In genomic region chr3:31416980-31417379, GRCh38 we compare ENCODE assay signal across 30 cellular contexts.
"Had no signal": no experiment of that assay in that cellular context is flagged by ENCODE, and none has a peak within 500 bp of the region (broad histone marks: within the 10 kb centered on the region; RNA-seq: fewer than 3 reads in every experiment).

No MANE protein-coding gene starts in this region.

- H3K4me1 ChIP-seq: ascending aorta had no signal

- H3K36me3 ChIP-seq: ascending aorta, cardiac muscle cell had no signal

- H3K4me3 ChIP-seq: ascending aorta, cardiac muscle cell had no signal

- DNase-seq: activated B cell treated with CpG ODN at 0.5 μM for 24 hours; activated CD4-positive, alpha-beta memory T cell treated with anti-CD3 and anti-CD28 coated beads, Interleukin-2, amount 10 ng/mL, durations not matched to agents 7 days and 5 days; activated CD4-positive, alpha-beta T cell treated with anti-CD3 and anti-CD28 coated beads for 48 hours; activated CD4-positive, alpha-beta T cell treated with anti-CD3 and anti-CD28 coated beads, Interleukin-2, amount 10 ng/mL, durations not matched to agents 7 days and 5 days; activated CD4-positive, alpha-beta T cell treated with anti-CD3 and anti-CD28 coated beads, Interleukin-2, amount 50 U/mL, for 48 hours; activated CD4-positive, CD25-positive, alpha-beta regulatory T cell treated with anti-CD3 and anti-CD28 coated beads, Interleukin-2, amount 50 U/mL, for 72 hours; activated CD8-positive, alpha-beta memory T cell treated with anti-CD3 and anti-CD28 coated beads for 24 hours; activated CD8-positive, alpha-beta memory T cell treated with anti-CD3 and anti-CD28 coated beads, Interleukin-2, amount 10 ng/mL, durations not matched to agents 7 days and 5 days; activated CD8-positive, alpha-beta memory T cell treated with anti-CD3 and anti-CD28 coated beads, Interleukin-2, amount 50 U/mL, for 48 hours; activated CD8-positive, alpha-beta T cell treated with anti-CD3 and anti-CD28 coated beads, Interleukin-2, amount 10 ng/mL, durations not matched to agents 7 days and 5 days; activated effector memory CD4-positive, alpha-beta T cell treated with Interleukin-2 at 50 U/mL for 16 hours; activated gamma-delta T cell; activated naive CD4-positive, alpha-beta T cell treated with anti-CD3 and anti-CD28 coated beads, Interleukin-2, amount 10 ng/mL, durations not matched to agents 7 days and 5 days; activated naive CD4-positive, alpha-beta T cell treated with Interleukin-2 at 50 U/mL for 16 hours; activated naive CD8-positive, alpha-beta T cell treated with anti-CD3 and anti-CD28 coated beads, Interleukin-2, amount 10 ng/mL, durations not matched to agents 7 days and 5 days; activated naive CD8-positive, alpha-beta T cell treated with anti-CD3 and anti-CD28 coated beads, Interleukin-2, amount 50 U/mL, for 24 hours; activated T-cell treated with anti-CD3 and anti-CD28 coated beads, Interleukin-2, amount 50 U/mL, for 24 hours; activated T-cell treated with anti-CD3 and anti-CD28 coated beads, Interleukin-2, amount 50 U/mL, for 48 hours; amygdala; anterior cingulate cortex; caudate nucleus; cerebellar nuclear complex; T-helper 1 cell; T-helper 2 cell; T-helper 9 cell had no signal

- ATAC-seq: activated CD8-positive, alpha-beta memory T cell treated with anti-CD3 and anti-CD28 coated beads, Interleukin-2, amount 10 ng/mL, durations not matched to agents 7 days and 5 days; activated CD8-positive, alpha-beta T cell treated with anti-CD3 and anti-CD28 coated beads, Interleukin-2, amount 10 ng/mL, durations not matched to agents 7 days and 5 days; activated naive CD8-positive, alpha-beta T cell treated with anti-CD3 and anti-CD28 coated beads, Interleukin-2, amount 50 U/mL, for 24 hours had no signal

- H3K27me3 ChIP-seq: ascending aorta, cardiac muscle cell had no signal

- H3K9me3 ChIP-seq: ascending aorta had no signal

- FAIRE-seq: bronchial epithelial cell, TTC549 had no signal

- H3K27ac ChIP-seq: ascending aorta, cardiac muscle cell, VCaP had no signal
